Comparison of ENCODE assay signal across 23 cellular contexts in the genomic region with DNA sequence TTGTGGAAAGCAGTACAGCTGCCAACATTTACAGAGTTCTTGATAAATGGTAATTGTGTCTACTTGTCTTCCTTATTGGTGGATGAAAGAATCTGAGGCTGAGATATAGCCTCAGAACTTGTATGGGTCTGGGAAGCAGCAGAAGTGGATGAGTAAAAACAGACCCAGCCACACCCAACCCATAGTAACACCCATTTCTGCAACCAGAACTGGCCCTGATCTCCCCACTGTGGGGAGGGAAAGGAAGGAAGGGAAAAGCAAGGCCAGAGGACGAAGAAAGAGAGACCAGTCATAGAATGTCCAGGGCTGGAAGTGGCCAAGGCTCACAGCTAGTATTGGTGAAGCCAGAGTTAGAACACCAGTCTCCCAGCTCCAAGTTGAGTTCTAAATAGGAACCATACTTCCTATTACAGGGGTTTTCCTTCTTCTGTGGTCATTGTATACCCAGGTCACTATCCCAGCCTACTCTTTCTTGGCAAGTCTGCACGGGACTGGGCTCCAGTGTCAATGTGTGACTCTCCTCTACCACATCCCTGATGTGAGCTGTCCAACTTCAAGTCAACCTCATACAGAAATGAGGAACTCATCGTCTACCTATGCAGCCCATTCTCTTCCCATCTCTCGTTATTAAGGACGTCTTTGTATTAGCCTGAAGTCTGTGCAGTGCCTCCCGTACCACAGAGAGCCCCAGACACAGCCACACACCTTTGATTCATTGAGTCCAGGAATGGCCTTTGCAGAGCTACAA. TPM values are rescaled to one million over a fixed set of nuclear protein-coding genes. Genes with fewer than 3 reads are reported as not detected.
DNase-seq lines count a peak whose midpoint lies in the region; ATAC-seq and FAIRE-seq lines count a peak whose summit lies in the region.
"Had no signal": no experiment of that assay in that cellular context is flagged by ENCODE, and none has a peak within 500 bp of the region (broad histone marks: within the 10 kb centered on the region; RNA-seq: fewer than 3 reads in every experiment).

No MANE protein-coding gene starts in this region.

- peaks cover 96% of the 10 kb centered on the region for H3K36me3 Mint-ChIP-seq in activated CD4-positive, alpha-beta T cell treated with anti-CD3 and anti-CD28 coated beads for 36 hours (ENCODE audit: low read depth)
- peaks cover 100% of the 10 kb centered on the region for H3K36me3 Mint-ChIP-seq in activated T-helper 17 cell treated with anti-CD3 and anti-CD28 coated beads, Interleukin-2, amount 50 U/mL, for 72 hours (ENCODE audit: low read depth)
- H3K36me3 Mint-ChIP-seq in naive thymus-derived CD8-positive, alpha-beta T cell, result peaks cover 31 to 95% (median 77%) of the 10 kb centered on the region in 3 donors

- no peak for DNase-seq in activated CD4-positive, alpha-beta T cell treated with anti-CD3 and anti-CD28 coated beads for 36 hours
- DNase-seq in activated CD4-positive, alpha-beta T cell treated with anti-CD3 and anti-CD28 coated beads for 4 hours, result no peak
- DNase-seq in GM19239 (ENCODE audit: insufficient read length, low spot score) (no peak), AG08396 (ENCODE audit: low spot score) (no peak)
- no peak for DNase-seq in naive thymus-derived CD8-positive, alpha-beta T cell
- DNase-seq: DMS153; islet precursor cell; mammary epithelial cell; NCI-H1436 treated with DMSO at 0.1 percent for 48 hours; NCI-H774; SK-N-SH; stimulated activated CD4-positive, alpha-beta T cell treated with anti-CD3 and anti-CD28 coated beads, Interleukin-2, amount 100 ng/mL, for 48 hours had no signal

- CTCF ChIA-PET in activated CD4-positive, alpha-beta T cell treated with anti-CD3 and anti-CD28 coated beads for 36 hours (lab: Charles Lee), result interaction anchor here (0.8 to 4.2 kb wide), 10 partner anchors 9 to 74 kb away, joined by 3 to 25 read pairs (median 4); a partner anchor contains a TSS

- intact Hi-C loops in activated CD4-positive, alpha-beta T cell treated with anti-CD3 and anti-CD28 coated beads for 36 hours (cut with DNase I, micrococcal nuclease), result loop anchor here in 1 of 2 experiments (1.0 to 10.0 kb wide), 2 partner anchors 18 to 192 kb away; no protein-coding TSS in a partner anchor

- H3K27ac Mint-ChIP-seq in activated CD4-positive, alpha-beta T cell treated with anti-CD3 and anti-CD28 coated beads for 36 hours, result peak overlapping the region; percentile 90
- peak overlapping the region; percentile 94 for H3K27ac Mint-ChIP-seq in activated T-helper 17 cell treated with anti-CD3 and anti-CD28 coated beads, Interleukin-2, amount 50 U/mL, for 72 hours
- peak overlapping the region; percentile 88 to 98 (median 94) for H3K27ac Mint-ChIP-seq in naive thymus-derived CD8-positive, alpha-beta T cell
- H3K27ac Mint-ChIP-seq: nephron, progenitor cell of endocrine pancreas had no signal

- peaks cover 97% of the 10 kb centered on the region for H3K4me1 Mint-ChIP-seq in activated CD4-positive, alpha-beta T cell treated with anti-CD3 and anti-CD28 coated beads for 36 hours
- peaks cover 80% of the 10 kb centered on the region for H3K4me1 Mint-ChIP-seq in activated T-helper 17 cell treated with anti-CD3 and anti-CD28 coated beads, Interleukin-2, amount 50 U/mL, for 72 hours
- H3K4me1 Mint-ChIP-seq in naive thymus-derived CD8-positive, alpha-beta T cell, result peaks cover 53 to 95% (median 93%) of the 10 kb centered on the region in 4 donors

- ATAC-seq in activated CD4-positive, alpha-beta T cell treated with anti-CD3 and anti-CD28 coated beads for 36 hours, result no peak
- peak; percentile 31 for ATAC-seq in activated T-helper 17 cell treated with anti-CD3 and anti-CD28 coated beads, Interleukin-2, amount 50 U/mL, for 72 hours (replicated peaks)
- ATAC-seq in naive thymus-derived CD8-positive, alpha-beta T cell, result no peak
- ATAC-seq in GM18868 (IDR thresholded peaks at IDR 0.05; ENCODE audit: unreplicated experiment), result no peak
- ATAC-seq in HG03159 (IDR thresholded peaks at IDR 0.05; ENCODE audit: unreplicated experiment), result no peak

- peak overlapping the region; percentile 54 for H3K4me3 Mint-ChIP-seq in activated CD4-positive, alpha-beta T cell treated with anti-CD3 and anti-CD28 coated beads for 36 hours
- H3K4me3 Mint-ChIP-seq in activated T-helper 17 cell treated with anti-CD3 and anti-CD28 coated beads, Interleukin-2, amount 50 U/mL, for 72 hours, result peak overlapping the region; percentile 74
- peak overlapping the region; percentile 62 to 82 (median 75) for H3K4me3 Mint-ChIP-seq in naive thymus-derived CD8-positive, alpha-beta T cell
- H3K4me3 Mint-ChIP-seq: nephron had no signal

- no peaks in the 10 kb centered on the region for H3K27me3 Mint-ChIP-seq in activated CD4-positive, alpha-beta T cell treated with anti-CD3 and anti-CD28 coated beads for 36 hours
- no peaks in the 10 kb centered on the region for H3K27me3 Mint-ChIP-seq in activated T-helper 17 cell treated with anti-CD3 and anti-CD28 coated beads, Interleukin-2, amount 50 U/mL, for 72 hours
- no peaks in the 10 kb centered on the region for H3K27me3 Mint-ChIP-seq in naive thymus-derived CD8-positive, alpha-beta T cell

- FAIRE-seq in GM19239 (lab: Jason Lieb, UNC), result peak; percentile 71
- FAIRE-seq: colon, TTC549 had no signal

- POLR2A ChIA-PET in activated CD4-positive, alpha-beta T cell treated with anti-CD3 and anti-CD28 coated beads for 36 hours (lab: Charles Lee), result interaction anchor here (0.6 to 1.9 kb wide), 16 partner anchors 8 to 278 kb away, joined by 3 to 7 read pairs (median 4); a partner anchor contains a TSS
- POLR2A ChIA-PET in naive thymus-derived CD8-positive, alpha-beta T cell (lab: Charles Lee), result interaction anchor here (1.1 to 35.8 kb wide), 15 partner anchors 7 to 92 kb away, joined by 3 to 990 read pairs (median 6); a partner anchor contains a TSS

- peaks cover 2% of the 10 kb centered on the region for H3K9me3 Mint-ChIP-seq in activated CD4-positive, alpha-beta T cell treated with anti-CD3 and anti-CD28 coated beads for 36 hours (ENCODE audit: low read depth)
- no peaks in the 10 kb centered on the region for H3K9me3 Mint-ChIP-seq in activated T-helper 17 cell treated with anti-CD3 and anti-CD28 coated beads, Interleukin-2, amount 50 U/mL, for 72 hours
- H3K9me3 Mint-ChIP-seq in naive thymus-derived CD8-positive, alpha-beta T cell, result no peaks in the 10 kb centered on the region
- H3K9me3 Mint-ChIP-seq: nephron had no signal

RNA-seq across cellular contexts. Expression of a gene that starts 35.9 kb away (rescaled TPM):
- 100 to 1,000 TPM; 208 to 249 TPM for total RNA-seq in activated CD4-positive, alpha-beta T cell treated with anti-CD3 and anti-CD28 coated beads for 36 hours
- total RNA-seq in activated T-helper 17 cell treated with anti-CD3 and anti-CD28 coated beads, Interleukin-2, amount 50 U/mL, for 72 hours, result 100 to 1,000 TPM; 144 to 277 TPM
- total RNA-seq in naive thymus-derived CD8-positive, alpha-beta T cell, result 100 to 1,000 TPM; 477 to 490 TPM
- 100 to 1,000 TPM; 109 to 231 (median 148) TPM for polyA plus RNA-seq in naive thymus-derived CD8-positive, alpha-beta T cell
- total RNA-seq: mammary epithelial cell, progenitor cell of endocrine pancreas, RPMI7951 had no signal
- polyA plus RNA-seq: BJ, mammary epithelial cell, SK-N-SH had no signal

RNA-seq across cellular contexts. Expression of a gene that starts 49.4 kb away (rescaled TPM):
- total RNA-seq in activated CD4-positive, alpha-beta T cell treated with anti-CD3 and anti-CD28 coated beads for 36 hours, result 100 to 1,000 TPM; 277 to 526 TPM
- total RNA-seq in activated T-helper 17 cell treated with anti-CD3 and anti-CD28 coated beads, Interleukin-2, amount 50 U/mL, for 72 hours, result 100 to 1,000 TPM; 269 to 291 TPM
- total RNA-seq in naive thymus-derived CD8-positive, alpha-beta T cell, result 100 to 1,000 TPM; 395 to 412 TPM
- polyA plus RNA-seq in naive thymus-derived CD8-positive, alpha-beta T cell, result 100 to 1,000 TPM; 417 to 668 (median 506) TPM

RNA-seq across cellular contexts. Expression of a gene that starts 50.5 kb away (rescaled TPM):
- total RNA-seq in activated CD4-positive, alpha-beta T cell treated with anti-CD3 and anti-CD28 coated beads for 36 hours, result under 1 TPM; 0.79 to 0.82 TPM
- under 1 TPM; 0.09 to 0.85 TPM for total RNA-seq in activated T-helper 17 cell treated with anti-CD3 and anti-CD28 coated beads, Interleukin-2, amount 50 U/mL, for 72 hours
- not detected for total RNA-seq in naive thymus-derived CD8-positive, alpha-beta T cell
- not detected for polyA plus RNA-seq in naive thymus-derived CD8-positive, alpha-beta T cell
- total RNA-seq: hepatocyte, mammary epithelial cell, progenitor cell of endocrine pancreas, RPMI7951, skeletal muscle tissue had no signal
- polyA plus RNA-seq: BJ, hepatocyte, mammary epithelial cell, SK-N-SH had no signal
